In genomic region chrX:41087219-41087618, GRCh38 we compare ENCODE assay signal across 8 cellular contexts. TPM values are rescaled to one million over a fixed set of nuclear protein-coding genes. Genes with fewer than 3 reads are reported as not detected.
DNase-seq lines count a peak whose midpoint lies in the region; ATAC-seq, FAIRE-seq and TF ChIP-seq lines count a peak whose summit lies in the region.

No MANE protein-coding gene starts in this region.

- TSS peak; percentile 38 for BruUV-seq in GM12878 (replicated peaks; lab: Mats Ljungman, UMichigan)

- TF ChIP-seq POLR2A in GM12878 (IDR thresholded peaks at IDR 0.05; ENCODE audit: low read depth, low read length) = no peak

- no peak for FAIRE-seq in GM12878 (lab: Jason Lieb, UNC)

- in situ Hi-C loops in GM12878 (cut with MboI) (no loop called here), G401 (cut with HindIII; ENCODE audit: low sequenced_read_pairs) (no loop called here)

- peaks cover 3% of the 10 kb centered on the region; the same call in 1 of the 2 replicates for H3K27me3 Mint-ChIP-seq in HFFc6 (ENCODE audit: insufficient read depth)

- peak overlapping the region; percentile 81; the same call in 1 of the 2 replicates for H3K9ac ChIP-seq in GM12878 (ENCODE audit: control insufficient read depth, insufficient read depth, low read length)

- CTCF ChIA-PET in GM12878 (lab: Yijun Ruan, JAX) = interaction anchor here (1.2 to 4.4 kb wide), 3 partner anchors 29 to 209 kb away, joined by 4 to 23 read pairs (median 11); no protein-coding TSS in a partner anchor

- TF ChIP-seq EP300 in GM12878 (IDR thresholded peaks at IDR 0.05; ENCODE audit: borderline replicate concordance in 1 of 2, control insufficient read depth in 1 of 2, low read depth in 2 of 2, low read length in 2 of 2) = no peak

- peaks cover 69% of the 10 kb centered on the region for H3K79me2 ChIP-seq in GM12878 (ENCODE audit: control insufficient read depth, insufficient read depth, low read length)

- H3K9me3 Mint-ChIP-seq in HFFc6 = no peaks in the 10 kb centered on the region

- H3K4me3 ChIP-seq in GM12878 (peak overlapping the region; percentile 93), mesodermal cell (ENCODE audit: extremely low read depth, insufficient read depth, low read length, poor library complexity, severe bottlenecking) (peak overlapping the region; percentile 66)

- WGBS in GM12878 (ENCODE audit: insufficient coverage, insufficient replicate concordance, low lambda C conversion rate, missing lambda C conversion rate) = 18% methylated on average over 7 of the region's 7 CpGs
- 0% methylated on average over 1 of the region's 7 CpGs; no CpG with 5 or more reads in 1 of the 2 experiments for WGBS in mesodermal cell (ENCODE audit: insufficient coverage in 2 of 2), 2 experiments

- H3K4me3 Mint-ChIP-seq in HFFc6 = peak overlapping the region; percentile 96

- no peak for TF ChIP-seq RAD21 in GM12878 (IDR thresholded peaks at IDR 0.05; ENCODE audit: insufficient read depth, low read depth, low read length)

- TF ChIP-seq CTCF in 22Rv1 (IDR thresholded peaks at IDR 0.05) (no peak), HFFc6 (IDR thresholded peaks at IDR 0.05) (no peak), GM12878 (IDR thresholded peaks at IDR 0.05 in 2 of 3, conservative IDR thresholded peaks at IDR 0.05 in 1 of 3; ENCODE audit: control insufficient read depth in 2 of 3, extremely low read depth in 1 of 3, insufficient read depth in 1 of 3, low read depth in 3 of 3, low read length in 3 of 3) (no peak), GM20000 (IDR thresholded peaks at IDR 0.05; ENCODE audit: extremely low read depth, missing control alignments) (no peak)

- no peaks in the 10 kb centered on the region for H3K27me3 ChIP-seq in GM12878 (replicated peaks in 1 of 2; ENCODE audit: control insufficient read depth in 2 of 2, insufficient read depth in 2 of 2, low read length in 1 of 2)

- RAD21 ChIA-PET in GM12878 (lab: Charles Lee; ENCODE audit: unreplicated experiment) = interaction anchor here (2.5 to 7.6 kb wide), 2 partner anchors 26 to 221 kb away, joined by 8 to 78 read pairs; no protein-coding TSS in a partner anchor

- peaks cover 47% of the 10 kb centered on the region for H3K4me1 Mint-ChIP-seq in HFFc6 (ENCODE audit: low read depth)

- POLR2A ChIA-PET in GM12878 (lab: Charles Lee) = interaction anchor here (1.0 to 3.0 kb wide), 2 partner anchors 12 to 25 kb away, joined by 6 to 16 read pairs; no protein-coding TSS in a partner anchor

- SMC1A ChIA-PET in GM12878 (lab: Charles Lee; ENCODE audit: uncharacterized antibody, unreplicated experiment) = interaction anchor here (0.8 to 7.9 kb wide), 7 partner anchors 13 to 673 kb away, joined by 3 to 52 read pairs (median 5); no protein-coding TSS in a partner anchor

- intact Hi-C loops in GM12878 (cut with micrococcal nuclease; ENCODE audit: unreplicated experiment) = loop anchor here (5.0 kb wide), 1 partner anchor 245 kb away; the partner anchor contains the start of gene DDX3X

- H3K4me1 ChIP-seq in GM12878 (ENCODE audit: control insufficient read depth, insufficient read depth, low read length) (no peaks in the 10 kb centered on the region), mesodermal cell (ENCODE audit: control insufficient read depth, insufficient read depth, low read length, poor library complexity, severe bottlenecking) (peaks cover 4% of the 10 kb centered on the region)

- H3K36me3 ChIP-seq in GM12878 (ENCODE audit: control insufficient read depth in 2 of 2, insufficient read depth in 2 of 2, low read length in 1 of 2) (no peaks in the 10 kb centered on the region), mesodermal cell (ENCODE audit: control insufficient read depth, insufficient read depth, low read length) (peaks cover 4% of the 10 kb centered on the region)

- ATAC-seq in GM12878 = no peak
- no peak for ATAC-seq in GM21619 (IDR thresholded peaks at IDR 0.05; ENCODE audit: unreplicated experiment)

- H3K27ac Mint-ChIP-seq in HFFc6 = peak overlapping the region; percentile 76

- no peaks in the 10 kb centered on the region for H4K20me1 ChIP-seq in GM12878 (ENCODE audit: control insufficient read depth, insufficient read depth)

- H3K27ac ChIP-seq in 22Rv1 = peak overlapping the region; percentile 95
- peak overlapping the region; percentile 97 for H3K27ac ChIP-seq in GM12878 (ENCODE audit: control insufficient read depth, insufficient read depth)
- H3K27ac ChIP-seq in mesodermal cell (ENCODE audit: low read depth, low read length, severe bottlenecking) = no peak overlapping the region

- peak overlapping the region; percentile 57; the same call in 1 of the 2 replicates for H3K4me2 ChIP-seq in GM12878 (ENCODE audit: control insufficient read depth, insufficient read depth)

- DNase-seq in HFFc6 (no peak), GM12878 (ENCODE audit: low read depth, low spot score) (no peak), GM20000 (ENCODE audit: low spot score) (no peak), COLO829 (ENCODE audit: low spot score) (no peak), G401 (ENCODE audit: low spot score) (no peak)

- H3K9me3 ChIP-seq in GM12878 (replicated peaks; ENCODE audit: control insufficient read depth, insufficient read depth, low read length) (no peaks in the 10 kb centered on the region), mesodermal cell (ENCODE audit: control insufficient read depth, low read length) (no peaks in the 10 kb centered on the region)

- peaks cover 13% of the 10 kb centered on the region; the same call in 1 of the 2 replicates for H3K36me3 Mint-ChIP-seq in HFFc6 (ENCODE audit: low read depth)

- no peak overlapping the region for H2AFZ ChIP-seq in GM12878 (ENCODE audit: control insufficient read depth, low read depth, low read length)

TF ChIP-seq in GM12878, 131 proteins besides CTCF, POLR2A, EP300 and RAD21:
- peak; percentile 53 for TF ChIP-seq YY1 (IDR thresholded peaks at IDR 0.05; ENCODE audit: low read depth, low read length)
- no peak for TF ChIP-seq BHLHE40 (IDR thresholded peaks at IDR 0.05; ENCODE audit: borderline replicate concordance in 1 of 2, low read depth in 2 of 2, low read length in 1 of 2)

RNA-seq across cellular contexts. Expression of gene USP9X, which starts 2.0 kb away (rescaled TPM):
- 10 to 100 TPM; 54.1 to 73.0 (median 60.9) TPM for total RNA-seq in HFFc6 (2021; fragmentation: NEBNext Ultra II Directional; extraction: Animal tissue kit (Norgen Biotek cat#: 25700))
- 262 and 288 TPM in 2 replicates for total RNA-seq in GM12878 (2013; cell fraction: nucleolus; rRNA removed)
- total RNA-seq in GM12878 (2014; rRNA removed) (61.6 and 76.1 TPM in 2 replicates), GM12878 (2014; rRNA removed; fragmentation: Illumina TruSeq; extraction: Trizol) (46.9 and 50.5 TPM in 2 replicates), GM12878 (2021) (47.9 and 55.6 TPM in 2 replicates)
- 19.1 TPM for polyA plus RNA-seq in GM12878 (2011; ENCODE audit: low read depth)
- polyA plus RNA-seq in GM12878 (2011; rRNA removed) (58.9 and 72.7 TPM in 2 replicates), GM12878 (2014; fragmentation: Illumina TruSeq; extraction: Trizol) (36.3 and 39.4 TPM in 2 replicates), GM12878 (2014; fragmentation: Nextera tagmentation; extraction: Ambion mirVana) (10 to 100 TPM in 1 of 2 experiments, 1 to 10 TPM in 1; 9.3 to 17.4 TPM), GM12878 (2014; rRNA removed) (18.4 and 20.1 TPM in 2 replicates), GM12878 (2016; fragmentation: Nextera tagmentation; extraction: Ambion mirVana) (10 to 100 TPM; 26.7 to 27.2 TPM)
- 32.5 and 42.4 TPM in 2 replicates for polyA plus RNA-seq in GM12878 (2011; cell fraction: cytosol; rRNA removed)
- 43.9 and 56.2 TPM in 2 replicates for polyA plus RNA-seq in GM12878 (2011; cell fraction: nucleus; rRNA removed)
- 25.2 and 34.8 TPM in 2 replicates for polyA plus RNA-seq in GM12878 (2012)
- 434 and 467 TPM in 2 replicates for polyA minus RNA-seq in GM12878 (2011; rRNA and poly(A)+ RNA removed)
- 84.7 and 88.0 TPM in 2 replicates for polyA minus RNA-seq in GM12878 (2011; cell fraction: cytosol; rRNA and poly(A)+ RNA removed)
- polyA minus RNA-seq in GM12878 (2011; cell fraction: nucleus; rRNA and poly(A)+ RNA removed) = 99.3 and 124 TPM in 2 replicates
- 42.5 TPM for polyA plus RNA-seq in mesodermal cell (2013, experiment 1 of 2)
- polyA plus RNA-seq in mesodermal cell (2013, experiment 2 of 2) = 39.7 TPM
- total RNA-seq in G401 (2014; rRNA removed; shearing (Covaris generic)) = 21.8 and 27.6 TPM in 2 replicates
